In the genomic region with DNA sequence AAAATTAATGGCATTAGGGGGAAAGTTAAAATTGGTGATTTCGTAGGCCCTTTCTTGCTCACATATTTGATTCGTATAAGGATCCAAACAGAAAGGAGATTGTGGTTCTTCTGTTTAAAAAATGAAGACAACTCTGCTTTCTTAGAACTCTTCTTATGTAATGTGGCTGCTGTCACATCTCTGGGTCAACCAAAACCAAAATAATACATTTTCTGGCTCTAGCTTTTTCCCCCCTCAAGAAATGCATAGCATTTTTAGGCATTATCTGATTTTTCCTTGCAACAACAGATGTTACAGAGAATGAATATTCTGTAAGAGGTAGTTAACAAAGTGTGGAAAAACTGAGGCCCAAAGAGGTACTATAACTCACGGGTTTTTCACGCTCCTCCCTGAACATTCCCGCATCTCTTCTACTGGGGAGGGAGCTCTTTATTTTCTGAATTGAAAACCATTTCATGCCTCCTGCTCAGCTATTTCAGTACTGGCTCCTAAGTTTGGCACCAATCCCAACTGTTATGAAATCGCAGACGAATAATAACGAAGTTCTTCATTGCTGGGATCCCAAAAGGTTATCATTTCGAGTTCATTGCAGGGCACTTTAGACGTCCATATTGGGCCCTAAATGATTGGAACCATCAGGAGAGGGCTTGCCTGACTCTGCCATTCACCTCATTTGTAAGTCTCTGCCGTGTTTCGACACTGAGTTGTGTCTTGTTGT, we compare ENCODE assay signal across 15 cellular contexts. TPM values are rescaled to one million over a fixed set of nuclear protein-coding genes. Genes with fewer than 3 reads are reported as not detected.
DNase-seq lines count a peak whose midpoint lies in the region; ATAC-seq lines count a peak whose summit lies in the region.
"Had no signal": no experiment of that assay in that cellular context is flagged by ENCODE, and none has a peak within 500 bp of the region (broad histone marks: within the 10 kb centered on the region; RNA-seq: fewer than 3 reads in every experiment).

No MANE protein-coding gene starts in this region.

- H3K4me1 Mint-ChIP-seq in activated naive CD4-positive, alpha-beta T cell treated with anti-CD3 and anti-CD28 coated beads, Interleukin-2, amount 10 ng/mL, durations not matched to agents 7 days and 5 days, result peaks cover 94% of the 10 kb centered on the region
- peaks cover 78% of the 10 kb centered on the region for H3K4me1 Mint-ChIP-seq in T-helper 17 cell

- H3K4me3 Mint-ChIP-seq in activated naive CD4-positive, alpha-beta T cell treated with anti-CD3 and anti-CD28 coated beads, Interleukin-2, amount 10 ng/mL, durations not matched to agents 7 days and 5 days, result peak overlapping the region; percentile 64
- peak overlapping the region; percentile 93 for H3K4me3 Mint-ChIP-seq in T-helper 17 cell
- H3K4me3 Mint-ChIP-seq: nephron progenitor cell had no signal

- peaks cover 54% of the 10 kb centered on the region for H3K36me3 Mint-ChIP-seq in activated naive CD4-positive, alpha-beta T cell treated with anti-CD3 and anti-CD28 coated beads, Interleukin-2, amount 10 ng/mL, durations not matched to agents 7 days and 5 days
- H3K36me3 Mint-ChIP-seq in T-helper 17 cell (ENCODE audit: low read depth), result peaks cover 24% of the 10 kb centered on the region

- H3K9me3 ChIP-seq in T-helper 17 cell (ENCODE audit: control insufficient read depth, low read length, poor library complexity, severe bottlenecking), result no peaks in the 10 kb centered on the region
- H3K9me3 ChIP-seq in effector memory CD4-positive, alpha-beta T cell (ENCODE audit: control insufficient read depth, low read length), result no peaks in the 10 kb centered on the region
- H3K9me3 ChIP-seq: heart right ventricle, sigmoid colon had no signal

- CTCF ChIA-PET in activated naive CD4-positive, alpha-beta T cell treated with anti-CD3 and anti-CD28 coated beads, Interleukin-2, amount 10 ng/mL, durations not matched to agents 7 days and 5 days (lab: Charles Lee), result interaction anchor here (1.5 to 3.3 kb wide), 3 partner anchors 8 to 15 kb away, joined by 7 to 10 read pairs (median 8); no protein-coding TSS in a partner anchor

- ATAC-seq in T-helper 17 cell, result no peak
- ATAC-seq in Right ventricle myocardium superior (ENCODE audit: poor library complexity), result no peak
- ATAC-seq: heart right ventricle, left lobe of liver had no signal

- H3K9me3 Mint-ChIP-seq in activated naive CD4-positive, alpha-beta T cell treated with anti-CD3 and anti-CD28 coated beads, Interleukin-2, amount 10 ng/mL, durations not matched to agents 7 days and 5 days, result no peaks in the 10 kb centered on the region
- H3K9me3 Mint-ChIP-seq: nephron progenitor cell had no signal

- H3K27ac Mint-ChIP-seq in activated naive CD4-positive, alpha-beta T cell treated with anti-CD3 and anti-CD28 coated beads, Interleukin-2, amount 10 ng/mL, durations not matched to agents 7 days and 5 days, result peak overlapping the region; percentile 87
- no peak overlapping the region for H3K27ac Mint-ChIP-seq in T-helper 17 cell
- H3K27ac Mint-ChIP-seq: nephron progenitor cell had no signal

- H3K4me3 ChIP-seq in effector memory CD4-positive, alpha-beta T cell (ENCODE audit: insufficient read depth, low read depth, low read length, poor library complexity, severe bottlenecking), result peak overlapping the region; percentile 19
- H3K4me3 ChIP-seq: heart right ventricle, sigmoid colon had no signal

- H3K36me3 ChIP-seq in effector memory CD4-positive, alpha-beta T cell (ENCODE audit: control insufficient read depth, insufficient read depth, low read length), result peaks cover 4% of the 10 kb centered on the region
- H3K36me3 ChIP-seq: heart right ventricle, sigmoid colon had no signal

- peaks cover 78% of the 10 kb centered on the region for H3K4me1 ChIP-seq in effector memory CD4-positive, alpha-beta T cell (ENCODE audit: control insufficient read depth, insufficient read depth, low read length, poor library complexity, severe bottlenecking)
- H3K4me1 ChIP-seq: sigmoid colon had no signal

- DNase-seq in activated naive CD4-positive, alpha-beta T cell treated with anti-CD3 and anti-CD28 coated beads, Interleukin-2, amount 10 ng/mL, durations not matched to agents 7 days and 5 days, result no peak
- DNase-seq in activated naive CD4-positive, alpha-beta T cell (lab: John Stamatoyannopoulos, UW), result no peak
- DNase-seq in T-helper 17 cell (no peak), stromal cell of bone marrow (ENCODE audit: low read depth) (peak; percentile 9), NCI-H1417 treated with DMSO at 0.1 percent for 48 hours (lab: John Stamatoyannopoulos, UW) (no peak), Right ventricle myocardium superior (no peak), UCSD-AML1 (lab: John Stamatoyannopoulos, UW; ENCODE audit: unreplicated experiment) (no peak)
- no peak for DNase-seq in effector memory CD4-positive, alpha-beta T cell
- DNase-seq: heart right ventricle, KBM-7, nephron progenitor cell, sigmoid colon, substantia nigra had no signal

- intact Hi-C loops in Right ventricle myocardium superior (cut with DNase I), result no loop called here

- H3K27me3 ChIP-seq in effector memory CD4-positive, alpha-beta T cell (replicated peaks; ENCODE audit: control insufficient read depth, insufficient read depth, low read length, poor library complexity, severe bottlenecking), result no peaks in the 10 kb centered on the region

- no peaks in the 10 kb centered on the region for H3K27me3 Mint-ChIP-seq in activated naive CD4-positive, alpha-beta T cell treated with anti-CD3 and anti-CD28 coated beads, Interleukin-2, amount 10 ng/mL, durations not matched to agents 7 days and 5 days
- H3K27me3 Mint-ChIP-seq in T-helper 17 cell, result no peaks in the 10 kb centered on the region

- peak overlapping the region; percentile 82 for H3K27ac ChIP-seq in effector memory CD4-positive, alpha-beta T cell (ENCODE audit: insufficient read depth, low read length, poor library complexity, severe bottlenecking)
- H3K27ac ChIP-seq: sigmoid colon had no signal

RNA-seq across cellular contexts. Expression of a gene that starts 17.1 kb away (rescaled TPM):
- total RNA-seq in T-helper 17 cell (100 to 1,000 TPM; 113 to 195 TPM), Right ventricle myocardium superior (1.6 TPM)

RNA-seq across cellular contexts. Expression of a gene that starts 24.4 kb away (rescaled TPM):
- total RNA-seq in T-helper 17 cell (not detected), Right ventricle myocardium superior (not detected)
- total RNA-seq: astrocyte, left lobe of liver, sigmoid colon had no signal

RNA-seq across cellular contexts. Expression of a gene that starts 42.3 kb away (rescaled TPM):
- 10 to 100 TPM in 1 of 2 donors, 1 to 10 TPM in 1; 7.2 to 22.5 TPM for total RNA-seq in T-helper 17 cell
- not detected for total RNA-seq in Right ventricle myocardium superior
- total RNA-seq: astrocyte, heart right ventricle, left lobe of liver, sigmoid colon had no signal

Comparison
In these comparisons a context has a peak if more than half of its experiments do, and no peak if none do; other contexts are left out.
1. RNA of a gene that starts 17.1 kb away (total RNA-seq): 113 to 195 TPM in T-helper 17 cell; 1.6 TPM in Right ventricle myocardium superior (single experiment); every median in the first group is over 10 times any median in the second.